ENCODE assay signal across 1 cellular context in the genomic region with DNA sequence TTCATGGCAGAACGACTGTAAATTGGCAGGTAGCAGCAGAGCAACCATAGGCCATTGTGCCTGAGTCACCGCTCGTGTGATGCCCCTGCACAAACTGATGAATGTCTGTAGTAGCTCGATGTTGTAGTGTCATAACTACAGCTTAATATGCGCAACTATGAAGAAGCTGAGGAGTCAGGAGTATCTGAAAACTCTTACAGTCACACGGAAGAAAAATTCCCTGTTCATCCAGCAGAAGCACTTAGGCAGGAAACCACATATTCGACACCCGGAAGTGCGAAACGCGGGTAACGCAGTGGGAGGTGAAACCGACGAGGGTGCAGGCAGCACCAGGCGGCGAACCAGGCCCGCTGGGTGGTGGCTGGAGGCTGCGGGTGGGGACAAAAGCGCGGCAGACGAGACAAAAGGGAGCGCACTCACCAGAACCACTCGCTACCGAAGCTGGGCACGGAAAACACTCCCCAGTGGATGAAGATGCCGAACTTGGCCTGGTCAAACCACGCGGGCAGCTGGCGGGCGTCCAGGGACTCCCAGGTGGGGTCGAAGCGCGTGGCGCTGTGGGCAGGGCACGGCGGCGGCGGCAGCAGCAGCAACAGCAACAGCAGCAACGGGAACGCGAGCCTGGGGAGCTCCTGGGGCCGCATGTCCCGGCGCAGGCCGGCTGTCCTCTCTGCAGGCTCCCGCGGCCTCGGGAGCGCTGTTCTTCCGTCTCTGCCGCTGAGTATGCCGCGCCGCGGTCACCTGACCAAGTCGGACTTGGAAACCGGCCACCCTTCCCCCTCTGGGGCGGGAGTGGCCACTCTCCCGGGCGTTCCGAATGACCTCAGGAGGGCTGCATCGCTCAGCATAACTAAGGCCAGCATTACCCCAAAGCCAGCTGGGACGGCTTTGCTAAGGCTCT.
TF ChIP-seq lines count a peak whose summit lies in the region.

Gene FUCA2, minus strand, starts transcription at position 730 of the 901 bp plus-strand sequence. Its CDS starts 86 bp downstream, at position 644.

TF ChIP-seq in HepG2, 621 proteins besides CTCF, POLR2A, EP300 and RAD21 (continued from another document and continues in another):
- TF ChIP-seq PBX2 (CRISPR knock-in tag; IDR thresholded peaks at IDR 0.05) (0 out of 2 replicates have a peak, but pooled peaks have one; percentile 8), AGO2 (optimal IDR thresholded peaks at IDR 0.05; ENCODE audit: low read depth, low read length) (peak; percentile 95), ZSCAN29 (CRISPR knock-in tag; conservative IDR thresholded peaks at IDR 0.05) (0 out of 2 replicates have a peak, but pooled peaks have one; percentile 65), TP53 (CRISPR knock-in tag; conservative IDR thresholded peaks at IDR 0.05) (peak; percentile 26; the same call in 1 of the 2 replicates), KLF12 (CRISPR knock-in tag; IDR thresholded peaks at IDR 0.05; ENCODE audit: borderline replicate concordance) (peak; percentile 84; the same call in 1 of the 2 replicates), FOXO1 (CRISPR knock-in tag; IDR thresholded peaks at IDR 0.05) (no peak), SATB2 (CRISPR knock-in tag; IDR thresholded peaks at IDR 0.05) (peak; percentile 68), PAF1 (CRISPR knock-in tag; IDR thresholded peaks at IDR 0.05) (no peak), USF2 (IDR thresholded peaks at IDR 0.05; ENCODE audit: low read depth, low read length) (peak; percentile 74), USF2 (CRISPR knock-in tag; IDR thresholded peaks at IDR 0.05; ENCODE audit: borderline replicate concordance) (peak; percentile 96), ZNF709 (CRISPR knock-in tag; IDR thresholded peaks at IDR 0.05) (peak; percentile 99), DNMT3B (CRISPR knock-in tag; conservative IDR thresholded peaks at IDR 0.05) (no peak), ZNF382 (CRISPR knock-in tag; IDR thresholded peaks at IDR 0.05; ENCODE audit: borderline replicate concordance) (no peak), FUBP1 (CRISPR knock-in tag; IDR thresholded peaks at IDR 0.05; ENCODE audit: borderline replicate concordance) (peak; percentile 69; the same call in 1 of the 2 replicates), REST (IDR thresholded peaks at IDR 0.05; ENCODE audit: borderline replicate concordance in 1 of 2, low read depth in 1 of 2, low read length in 2 of 2) (peak in 1 of 2 experiments; percentile 47; a peak in 1 of 4 replicates), DMTF1 (CRISPR knock-in tag; IDR thresholded peaks at IDR 0.05) (0 out of 2 replicates have a peak, but pooled peaks have one; percentile 87), SOX5 (CRISPR knock-in tag; IDR thresholded peaks at IDR 0.05; ENCODE audit: borderline replicate concordance) (peak; percentile 41; the same call in 1 of the 2 replicates), ZNF17 (CRISPR knock-in tag; IDR thresholded peaks at IDR 0.05) (0 out of 2 replicates have a peak, but pooled peaks have one; percentile 92), PATZ1 (CRISPR knock-in tag; IDR thresholded peaks at IDR 0.05) (peak; percentile 35), ZMYM3 (CRISPR knock-in tag; IDR thresholded peaks at IDR 0.05) (peak; percentile 98), ZNF790 (CRISPR knock-in tag; IDR thresholded peaks at IDR 0.05; ENCODE audit: borderline replicate concordance) (peak; percentile 68; the same call in 1 of the 2 replicates), ZNF362 (CRISPR knock-in tag; IDR thresholded peaks at IDR 0.05; ENCODE audit: borderline replicate concordance) (peak; percentile 59; the same call in 1 of the 2 replicates), ZNF274 (CRISPR knock-in tag; IDR thresholded peaks at IDR 0.05) (peak; percentile 94)
- TF ChIP-seq, protein P1, sequence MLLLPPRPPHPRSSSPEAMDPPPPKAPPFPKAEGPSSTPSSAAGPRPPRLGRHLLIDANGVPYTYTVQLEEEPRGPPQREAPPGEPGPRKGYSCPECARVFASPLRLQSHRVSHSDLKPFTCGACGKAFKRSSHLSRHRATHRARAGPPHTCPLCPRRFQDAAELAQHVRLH (CRISPR knock-in tag; IDR thresholded peaks at IDR 0.05; ENCODE audit: borderline replicate concordance, low read depth) = peak; percentile 89; the same call in 1 of the 2 replicates
- TF ChIP-seq, protein P2, sequence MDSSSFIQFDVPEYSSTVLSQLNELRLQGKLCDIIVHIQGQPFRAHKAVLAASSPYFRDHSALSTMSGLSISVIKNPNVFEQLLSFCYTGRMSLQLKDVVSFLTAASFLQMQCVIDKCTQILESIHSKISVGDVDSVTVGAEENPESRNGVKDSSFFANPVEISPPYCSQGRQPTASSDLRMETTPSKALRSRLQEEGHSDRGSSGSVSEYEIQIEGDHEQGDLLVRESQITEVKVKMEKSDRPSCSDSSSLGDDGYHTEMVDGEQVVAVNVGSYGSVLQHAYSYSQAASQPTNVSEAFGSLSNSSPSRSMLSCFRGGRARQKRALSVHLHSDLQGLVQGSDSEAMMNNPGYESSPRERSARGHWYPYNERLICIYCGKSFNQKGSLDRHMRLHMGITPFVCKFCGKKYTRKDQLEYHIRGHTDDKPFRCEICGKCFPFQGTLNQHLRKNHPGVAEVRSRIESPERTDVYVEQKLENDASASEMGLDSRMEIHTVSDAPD (CRISPR knock-in tag; IDR thresholded peaks at IDR 0.05) = peak; percentile 37; the same call in 1 of the 2 replicates
- TF ChIP-seq, protein P3, sequence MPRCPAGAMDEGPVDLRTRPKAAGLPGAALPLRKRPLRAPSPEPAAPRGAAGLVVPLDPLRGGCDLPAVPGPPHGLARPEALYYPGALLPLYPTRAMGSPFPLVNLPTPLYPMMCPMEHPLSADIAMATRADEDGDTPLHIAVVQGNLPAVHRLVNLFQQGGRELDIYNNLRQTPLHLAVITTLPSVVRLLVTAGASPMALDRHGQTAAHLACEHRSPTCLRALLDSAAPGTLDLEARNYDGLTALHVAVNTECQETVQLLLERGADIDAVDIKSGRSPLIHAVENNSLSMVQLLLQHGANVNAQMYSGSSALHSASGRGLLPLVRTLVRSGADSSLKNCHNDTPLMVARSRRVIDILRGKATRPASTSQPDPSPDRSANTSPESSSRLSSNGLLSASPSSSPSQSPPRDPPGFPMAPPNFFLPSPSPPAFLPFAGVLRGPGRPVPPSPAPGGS (CRISPR knock-in tag; IDR thresholded peaks at IDR 0.05) = peak; percentile 95
